18 cellular contexts compared by ENCODE assay signal in genomic region chr17:69560987-69561441, GRCh38.
A peak's percentile ranks its signal among the peaks of the same experiment; 100 is the strongest.
DNase-seq lines count a peak whose midpoint lies in the region; ATAC-seq, FAIRE-seq and TF ChIP-seq lines count a peak whose summit lies in the region.
"Had no signal": no experiment of that assay in that cellular context is flagged by ENCODE, and none has a peak within 500 bp of the region (broad histone marks: within the 10 kb centered on the region; RNA-seq: fewer than 3 reads in every experiment).

No MANE protein-coding gene starts in this region.

- dilution Hi-C loops in IMR-90 (cut with HindIII; ENCODE audit: low sequenced_read_pairs, unreplicated experiment): no loop called here

- H3K4me3 ChIP-seq in AG10803 (ENCODE audit: low read length) (no peak overlapping the region), IMR-90 (ENCODE audit: insufficient read depth, low read depth, low read length) (no peak overlapping the region), K562 (no peak overlapping the region), mesodermal cell (ENCODE audit: extremely low read depth, insufficient read depth, low read length, poor library complexity, severe bottlenecking) (no peak overlapping the region)
- H3K4me3 ChIP-seq in CD8-positive, alpha-beta T cell (ENCODE audit: low read depth, low read length): no peak overlapping the region
- H3K4me3 ChIP-seq: esophagus muscularis mucosa, hepatocyte, neural progenitor cell, upper lobe of left lung had no signal

- no peak for FAIRE-seq in K562 (lab: Jason Lieb, UNC)

- TF ChIP-seq EP300 in K562 (IDR thresholded peaks at IDR 0.05; ENCODE audit: low read length): no peak

- POLR2A ChIA-PET in IMR-90 (lab: Charles Lee; ENCODE audit: unreplicated experiment) (no interaction called here), K562 (lab: Yijun Ruan, JAX) (interaction anchor here (0.8 to 1.0 kb wide), 2 partner anchors 8 to 15 kb away, joined by 3 read pairs; no protein-coding TSS in a partner anchor)
- POLR2A ChIA-PET in CD8-positive, alpha-beta T cell (lab: Charles Lee): no interaction called here

- TF ChIP-seq RAD21 in IMR-90 (IDR thresholded peaks at IDR 0.05; ENCODE audit: low read length) (no peak), K562 (CRISPR knock-in tag; conservative IDR thresholded peaks at IDR 0.05 in 1 of 2, IDR thresholded peaks at IDR 0.05 in 1 of 2) (no peak)

- DNase-seq in AG10803 (ENCODE audit: low read depth): peak; percentile 15
- DNase-seq in IMR-90: peak; percentile 21
- DNase-seq in K562 (ENCODE audit: extremely low read depth in 1 of 4, low spot score in 3 of 4): no peak
- no peak for DNase-seq in hippocampal formation (lab: John Stamatoyannopoulos, UW)
- no peak for DNase-seq in CD8-positive, alpha-beta T cell
- no peak for DNase-seq in NCI-H526 (lab: John Stamatoyannopoulos, UW)
- DNase-seq: CD4-positive, alpha-beta memory T cell; NCI-H2171 treated with DMSO at 0.1 percent for 48 hours; RPMI8226; stimulated activated naive CD4-positive, alpha-beta T cell; upper lobe of left lung had no signal

- intact Hi-C loops in IMR-90 (cut with micrococcal nuclease) (loop anchor here (10.0 kb wide), 1 partner anchor 994 kb away; no protein-coding TSS in a partner anchor), K562 (cut with micrococcal nuclease) (no loop called here)
- intact Hi-C loops in CD8-positive, alpha-beta T cell (cut with DNase I, micrococcal nuclease): no loop called here

- H2AK5ac ChIP-seq in IMR-90 (ENCODE audit: low read depth, low read length): no peak overlapping the region

- H3K56ac ChIP-seq in IMR-90 (ENCODE audit: extremely low read depth, insufficient read depth, low read length): no peak overlapping the region

- H3K27ac Mint-ChIP-seq in CD8-positive, alpha-beta T cell: no peak overlapping the region
- H3K27ac Mint-ChIP-seq: neural progenitor cell had no signal

- H3K36me3 ChIP-seq in IMR-90 (ENCODE audit: control insufficient read depth, insufficient read depth, low read length) (no peaks in the 10 kb centered on the region), K562 (ENCODE audit: control insufficient read depth, insufficient read depth, low read length) (no peaks in the 10 kb centered on the region), mesodermal cell (ENCODE audit: control insufficient read depth, insufficient read depth, low read length) (no peaks in the 10 kb centered on the region)
- no peaks in the 10 kb centered on the region for H3K36me3 ChIP-seq in CD8-positive, alpha-beta T cell (ENCODE audit: insufficient read depth, low read length)
- H3K36me3 ChIP-seq: esophagus muscularis mucosa, neural progenitor cell, upper lobe of left lung had no signal

- no peaks in the 10 kb centered on the region for H3K9me3 Mint-ChIP-seq in CD8-positive, alpha-beta T cell
- H3K9me3 Mint-ChIP-seq: central memory CD8-positive, alpha-beta T cell; neural progenitor cell had no signal

- H3K23ac ChIP-seq in IMR-90 (ENCODE audit: low read depth, low read length): no peak overlapping the region

- WGBS in IMR-90 (ENCODE audit: extremely low coverage in 2 of 2, insufficient read length in 1 of 2), 2 experiments: 83% methylated on average over 1 of the region's 3 CpGs; no CpG with 5 or more reads in 1 of the 2 experiments
- 0% methylated on average over 3 of the region's 3 CpGs for WGBS in K562 (ENCODE audit: insufficient coverage, low coverage, missing lambda C conversion rate)
- 73 to 75% methylated on average over 2 to 3 of the region's 3 CpGs for WGBS in mesodermal cell (ENCODE audit: insufficient coverage in 2 of 2), 2 experiments

- H3K9me3 ChIP-seq in IMR-90 (ENCODE audit: control insufficient read depth, insufficient read depth, low read length): no peaks in the 10 kb centered on the region
- no peaks in the 10 kb centered on the region for H3K9me3 ChIP-seq in K562 (replicated peaks; ENCODE audit: control insufficient read depth, insufficient read depth, low read depth, low read length)
- no peaks in the 10 kb centered on the region for H3K9me3 ChIP-seq in mesodermal cell (ENCODE audit: control insufficient read depth, low read length)
- no peaks in the 10 kb centered on the region for H3K9me3 ChIP-seq in CD8-positive, alpha-beta T cell (ENCODE audit: low read length)
- H3K9me3 ChIP-seq: esophagus muscularis mucosa, upper lobe of left lung had no signal

- ATAC-seq in IMR-90 (ENCODE audit: low read depth): peak; percentile 65
- ATAC-seq in K562: no peak
- ATAC-seq in GM18511 (IDR thresholded peaks at IDR 0.05; ENCODE audit: unreplicated experiment): no peak
- no peak for ATAC-seq in CD8-positive, alpha-beta T cell
- ATAC-seq: HCT116 had no signal

- H3K9me1 ChIP-seq in IMR-90 (ENCODE audit: insufficient read depth, low read length): no peaks in the 10 kb centered on the region
- no peaks in the 10 kb centered on the region for H3K9me1 ChIP-seq in K562 (ENCODE audit: control insufficient read depth, insufficient read depth, low read length)

- H3K27me3 Mint-ChIP-seq in CD8-positive, alpha-beta T cell (ENCODE audit: low read depth): no peaks in the 10 kb centered on the region
- H3K27me3 Mint-ChIP-seq: central memory CD8-positive, alpha-beta T cell had no signal

- H3K9ac ChIP-seq in IMR-90 (ENCODE audit: low read depth, low read length): no peak overlapping the region
- no peak overlapping the region for H3K9ac ChIP-seq in K562 (ENCODE audit: insufficient read depth in 1 of 2, low read depth in 2 of 2, low read length in 2 of 2)
- H3K9ac ChIP-seq: neural progenitor cell had no signal

- TF ChIP-seq POLR2A in IMR-90 (IDR thresholded peaks at IDR 0.05; ENCODE audit: low read depth, low read length) (no peak), K562 (conservative IDR thresholded peaks at IDR 0.05) (no peak)

- H3K4me3 Mint-ChIP-seq in CD8-positive, alpha-beta T cell: no peak overlapping the region
- H3K4me3 Mint-ChIP-seq: CD4-positive, alpha-beta memory T cell; central memory CD8-positive, alpha-beta T cell; neural progenitor cell had no signal

- H4K8ac ChIP-seq in IMR-90 (ENCODE audit: low read depth in 2 of 2, low read length in 2 of 2): no peak overlapping the region

- H2BK20ac ChIP-seq in IMR-90 (ENCODE audit: low read depth, low read length): no peak overlapping the region

- TF ChIP-seq CTCF in AG10803 (conservative IDR thresholded peaks at IDR 0.05; ENCODE audit: low read length): no peak
- no peak for TF ChIP-seq CTCF in IMR-90 (conservative IDR thresholded peaks at IDR 0.05; ENCODE audit: low read depth, low read length)
- no peak for TF ChIP-seq CTCF in K562 (IDR thresholded peaks at IDR 0.05 in 2 of 3, conservative IDR thresholded peaks at IDR 0.05 in 1 of 3; ENCODE audit: insufficient read depth in 2 of 3, low read depth in 1 of 3, low read length in 3 of 3)
- no peak for TF ChIP-seq CTCF in CD8-positive, alpha-beta T cell (IDR thresholded peaks at IDR 0.05)

- no peak overlapping the region for H3K18ac ChIP-seq in IMR-90 (ENCODE audit: low read depth, low read length)

- H3K27ac ChIP-seq in IMR-90 (ENCODE audit: insufficient read depth, low read length) (no peak overlapping the region), K562 (ENCODE audit: extremely low read depth, low read depth, low read length) (no peak overlapping the region), mesodermal cell (ENCODE audit: low read depth, low read length, severe bottlenecking) (peak overlapping the region; percentile 53)
- H3K27ac ChIP-seq in CD8-positive, alpha-beta T cell (ENCODE audit: low read depth, low read length): no peak overlapping the region
- H3K27ac ChIP-seq: hepatocyte, neural progenitor cell, upper lobe of left lung had no signal

- H3K14ac ChIP-seq in IMR-90 (replicated peaks; ENCODE audit: low read depth, low read length): 0 out of 2 replicates have a peak overlapping the region, but pooled peaks have one; percentile 3

- BruUV-seq in IMR-90 (replicated peaks; lab: Mats Ljungman, UMichigan): no TSS peak
- no TSS peak for BruUV-seq in K562 (replicated peaks; lab: Mats Ljungman, UMichigan)

- H2AFZ ChIP-seq in IMR-90 (replicated peaks; ENCODE audit: low read length, poor library complexity) (no peak overlapping the region), K562 (ENCODE audit: low read depth, low read length) (no peak overlapping the region)
- H2AFZ ChIP-seq: hepatocyte, neural progenitor cell had no signal

- CTCF ChIA-PET in IMR-90 (lab: Yijun Ruan, JAX): interaction anchor here (0.6 to 1.2 kb wide), 2 partner anchors 583 to 1092 kb away, joined by 3 read pairs; no protein-coding TSS in a partner anchor
- CTCF ChIA-PET in K562 (lab: Yijun Ruan, JAX; ENCODE audit: low intra/inter-chr PET ratio): no interaction called here
- CTCF ChIA-PET in CD8-positive, alpha-beta T cell (lab: Charles Lee): interaction anchor here (2.3 kb wide), 1 partner anchor 8 kb away, joined by 9 read pairs; no protein-coding TSS in a partner anchor

- H3K4me1 ChIP-seq in IMR-90 (ENCODE audit: control insufficient read depth, insufficient read depth, low read length): peaks cover 4% of the 10 kb centered on the region; the same call in 1 of the 2 replicates
- no peaks in the 10 kb centered on the region for H3K4me1 ChIP-seq in K562 (replicated peaks in 1 of 2; ENCODE audit: control insufficient read depth in 2 of 2, insufficient read depth in 2 of 2, low read length in 2 of 2)
- H3K4me1 ChIP-seq in mesodermal cell (ENCODE audit: control insufficient read depth, insufficient read depth, low read length, poor library complexity, severe bottlenecking): no peaks in the 10 kb centered on the region
- H3K4me1 ChIP-seq in CD8-positive, alpha-beta T cell (ENCODE audit: insufficient read depth, low read length): no peaks in the 10 kb centered on the region
- H3K4me1 ChIP-seq: neural progenitor cell, upper lobe of left lung had no signal

- H3K4me2 ChIP-seq in IMR-90 (ENCODE audit: low read depth, low read length) (no peak overlapping the region), K562 (ENCODE audit: insufficient read depth, low read length) (no peak overlapping the region)
- H3K4me2 ChIP-seq: hepatocyte, neural progenitor cell had no signal

- H2AK9ac ChIP-seq in IMR-90 (replicated peaks; ENCODE audit: low read depth, low read length, poor library complexity): no peak overlapping the region

- H3K4me1 Mint-ChIP-seq in CD8-positive, alpha-beta T cell (ENCODE audit: low read depth): no peaks in the 10 kb centered on the region
- H3K4me1 Mint-ChIP-seq: central memory CD8-positive, alpha-beta T cell; neural progenitor cell had no signal

- H3K4ac ChIP-seq in IMR-90 (ENCODE audit: low read depth, low read length): no peak overlapping the region

- H3K27me3 ChIP-seq in IMR-90 (ENCODE audit: control insufficient read depth, insufficient read depth, low read length) (no peaks in the 10 kb centered on the region; the same call in 1 of the 2 replicates), K562 (ENCODE audit: control insufficient read depth in 2 of 2, insufficient read depth in 2 of 2, low read length in 2 of 2) (no peaks in the 10 kb centered on the region)
- H3K27me3 ChIP-seq in CD8-positive, alpha-beta T cell (ENCODE audit: insufficient read depth, low read length): no peaks in the 10 kb centered on the region
- H3K27me3 ChIP-seq: esophagus muscularis mucosa, neural progenitor cell, upper lobe of left lung had no signal

- no peak overlapping the region for H2BK15ac ChIP-seq in IMR-90 (ENCODE audit: low read depth, low read length)

- H4K5ac ChIP-seq in IMR-90 (ENCODE audit: low read depth, low read length): no peak overlapping the region

- peaks cover 2% of the 10 kb centered on the region for H3K36me3 Mint-ChIP-seq in CD8-positive, alpha-beta T cell

- H4K20me1 ChIP-seq in IMR-90 (ENCODE audit: insufficient read depth, low read length) (no peaks in the 10 kb centered on the region), K562 (replicated peaks; ENCODE audit: control insufficient read depth, insufficient read depth, low read length) (no peaks in the 10 kb centered on the region)

- no peak overlapping the region for H4K91ac ChIP-seq in IMR-90 (ENCODE audit: insufficient read depth, low read depth, low read length)

- in situ Hi-C loops in IMR-90 (cut with MboI; ENCODE audit: low sequenced_read_pairs): loop anchor here (10.0 kb wide), 2 partner anchors 584 to 994 kb away; no protein-coding TSS in a partner anchor
- in situ Hi-C loops in K562 (cut with MboI): no loop called here

- no peak overlapping the region for H2BK120ac ChIP-seq in IMR-90 (ENCODE audit: low read depth, low read length)

- no peaks in the 10 kb centered on the region for H3K79me2 ChIP-seq in K562 (ENCODE audit: control insufficient read depth, insufficient read depth, low read length)
- H3K79me2 ChIP-seq: hepatocyte had no signal

- H3K79me1 ChIP-seq in IMR-90 (ENCODE audit: low read depth in 1 of 2, low read length in 2 of 2): no peaks in the 10 kb centered on the region

- no peak overlapping the region for H2BK5ac ChIP-seq in IMR-90 (ENCODE audit: low read depth, low read length, poor library complexity, severe bottlenecking)

Comparison
In these comparisons a context has a peak if more than half of its experiments do, and no peak if none do; other contexts are left out.
1. DNase-seq: peak in AG10803 (single experiment) and IMR-90 (single experiment); none in K562 (0 of 4), hippocampal formation (0 of 2), CD8-positive, alpha-beta T cell (0 of 7) and NCI-H526 (0 of 2).